Comparison of ENCODE assay signal across 8 cellular contexts in genomic region chr6:37258405-37258704, GRCh38. TPM values are rescaled to one million over a fixed set of nuclear protein-coding genes. Genes with fewer than 3 reads are reported as not detected.
A peak's percentile ranks its signal among the peaks of the same experiment; 100 is the strongest.
DNase-seq lines count a peak whose midpoint lies in the region; ATAC-seq, FAIRE-seq and TF ChIP-seq lines count a peak whose summit lies in the region.

No MANE protein-coding gene starts in this region.

- H3K4me1 ChIP-seq in CD8-positive, alpha-beta T cell (ENCODE audit: insufficient read depth, low read length): peaks cover 24% of the 10 kb centered on the region
- peaks cover 27% of the 10 kb centered on the region for H3K4me1 ChIP-seq in OCI-LY7 (ENCODE audit: insufficient read depth, low read length, poor library complexity, severe bottlenecking)
- H3K4me1 ChIP-seq in endodermal cell (ENCODE audit: control insufficient read depth, insufficient read depth, low read length): no peaks in the 10 kb centered on the region
- peaks cover 14% of the 10 kb centered on the region for H3K4me1 ChIP-seq in neuron (ENCODE audit: insufficient read depth, low read length)

- peaks cover 6% of the 10 kb centered on the region for H3K36me3 Mint-ChIP-seq in CD8-positive, alpha-beta T cell
- no peaks in the 10 kb centered on the region for H3K36me3 Mint-ChIP-seq in endodermal cell (ENCODE audit: low read depth)

- no TSS peak for BruUV-seq in OCI-LY7 (replicated peaks; lab: Mats Ljungman, UMichigan)

- H3K4me3 ChIP-seq in CD8-positive, alpha-beta T cell (ENCODE audit: low read depth, low read length): peak overlapping the region; percentile 93
- H3K4me3 ChIP-seq in OCI-LY7 (ENCODE audit: low read depth, low read length, poor library complexity, severe bottlenecking): peak overlapping the region; percentile 97
- H3K4me3 ChIP-seq in endodermal cell (ENCODE audit: low read length): peak overlapping the region; percentile 91
- H3K4me3 ChIP-seq in neuron (ENCODE audit: low read length): peak overlapping the region; percentile 77

- no peaks in the 10 kb centered on the region for H3K27me3 ChIP-seq in CD8-positive, alpha-beta T cell (ENCODE audit: insufficient read depth, low read length)
- H3K27me3 ChIP-seq in endodermal cell (ENCODE audit: control insufficient read depth, insufficient read depth, low read length, poor library complexity, severe bottlenecking) (no peaks in the 10 kb centered on the region), neuron (ENCODE audit: insufficient read depth, low read length) (no peaks in the 10 kb centered on the region)

- H3K27ac Mint-ChIP-seq in CD8-positive, alpha-beta T cell: peak overlapping the region; percentile 76
- H3K27ac Mint-ChIP-seq in endodermal cell: peak overlapping the region; percentile 97

- CTCF ChIA-PET in CD8-positive, alpha-beta T cell (lab: Charles Lee): interaction anchor here (0.6 to 2.6 kb wide), 3 partner anchors 46 to 931 kb away, joined by 3 to 6 read pairs (median 4); no protein-coding TSS in a partner anchor
- CTCF ChIA-PET in OCI-LY7 (lab: Charles Lee; ENCODE audit: unreplicated experiment): interaction anchor here (0.6 kb wide), 1 partner anchor 240 kb away, joined by 3 read pairs; no protein-coding TSS in a partner anchor

- H3K36me3 ChIP-seq in CD8-positive, alpha-beta T cell (ENCODE audit: insufficient read depth, low read length): no peaks in the 10 kb centered on the region
- H3K36me3 ChIP-seq in OCI-LY7 (ENCODE audit: insufficient read depth, low read length) (no peaks in the 10 kb centered on the region), endodermal cell (ENCODE audit: control insufficient read depth, insufficient read depth, low read length) (no peaks in the 10 kb centered on the region), neuron (ENCODE audit: insufficient read depth, low read length) (no peaks in the 10 kb centered on the region)

- FAIRE-seq in frontal cortex (lab: Jason Lieb, UNC): no peak

- POLR2A ChIA-PET in CD8-positive, alpha-beta T cell (lab: Charles Lee): interaction anchor here (0.6 kb wide), 1 partner anchor 150 kb away, joined by 6 read pairs; no protein-coding TSS in a partner anchor
- POLR2A ChIA-PET in OCI-LY7 (lab: Charles Lee): interaction anchor here (0.6 to 1.2 kb wide), 3 partner anchors 35 to 675 kb away, joined by 3 read pairs; partner anchors contain the start of gene MTCH1

- WGBS in endodermal cell (ENCODE audit: insufficient coverage in 1 of 2, insufficient read length in 1 of 2), 2 experiments: 1 to 8% methylated on average over 2 to 7 of the region's 7 CpGs

- no peaks in the 10 kb centered on the region for H3K9me3 ChIP-seq in CD8-positive, alpha-beta T cell (ENCODE audit: low read length)
- H3K9me3 ChIP-seq in OCI-LY7 (ENCODE audit: low read length) (no peaks in the 10 kb centered on the region), endodermal cell (ENCODE audit: control insufficient read depth, low read length) (no peaks in the 10 kb centered on the region), neuron (ENCODE audit: low read length) (no peaks in the 10 kb centered on the region)

- peak overlapping the region; percentile 87 for H3K9ac ChIP-seq in endodermal cell (ENCODE audit: extremely low read depth, low read length, poor library complexity, severe bottlenecking)

- H3K9me3 Mint-ChIP-seq in CD8-positive, alpha-beta T cell: no peaks in the 10 kb centered on the region
- H3K9me3 Mint-ChIP-seq in endodermal cell: no peaks in the 10 kb centered on the region

- peaks cover 23% of the 10 kb centered on the region; the same call in 1 of the 2 replicates for H3K79me2 ChIP-seq in OCI-LY7 (ENCODE audit: insufficient read depth, low read depth, low read length)

- peak overlapping the region; percentile 92 for H3K4me3 Mint-ChIP-seq in CD8-positive, alpha-beta T cell
- H3K4me3 Mint-ChIP-seq in endodermal cell: peak overlapping the region; percentile 97

- peak overlapping the region; percentile 81 for H3K4me2 ChIP-seq in OCI-LY7 (ENCODE audit: low read length)

- intact Hi-C loops in CD8-positive, alpha-beta T cell (cut with DNase I, micrococcal nuclease): loop anchor here (5.0 to 10.0 kb wide), 4 partner anchors 174 to 2004 kb away; partner anchors contain the start of genes CMTR1 (in 1 of the 2) and ZNF76 (in 1 of the 2)
- intact Hi-C loops in OCI-LY7 (cut with micrococcal nuclease; ENCODE audit: unreplicated experiment): no loop called here

- peaks cover 46% of the 10 kb centered on the region for H3K4me1 Mint-ChIP-seq in CD8-positive, alpha-beta T cell (ENCODE audit: low read depth)
- peaks cover 30% of the 10 kb centered on the region for H3K4me1 Mint-ChIP-seq in endodermal cell

- H2AFZ ChIP-seq in OCI-LY7 (ENCODE audit: low read length): peak overlapping the region; percentile 94; the same call in 1 of the 2 replicates
- H2AFZ ChIP-seq in neuron (ENCODE audit: low read depth, low read length): peak overlapping the region; percentile 59

- no peaks in the 10 kb centered on the region for H3K9me2 ChIP-seq in OCI-LY7 (ENCODE audit: insufficient read depth, low read length)

- no peak for TF ChIP-seq CTCF in CD8-positive, alpha-beta T cell (IDR thresholded peaks at IDR 0.05)
- TF ChIP-seq CTCF in OCI-LY7 (conservative IDR thresholded peaks at IDR 0.05; ENCODE audit: low read length): no peak
- no peak for TF ChIP-seq CTCF in endodermal cell (conservative IDR thresholded peaks at IDR 0.05)

- no peak for ATAC-seq in CD8-positive, alpha-beta T cell
- ATAC-seq in GM19467 (IDR thresholded peaks at IDR 0.05; ENCODE audit: unreplicated experiment): no peak

- peaks cover 5% of the 10 kb centered on the region; the same call in 1 of the 2 replicates for H4K20me1 ChIP-seq in OCI-LY7 (ENCODE audit: insufficient read depth, low read length)

- H3K27ac ChIP-seq in CD8-positive, alpha-beta T cell (ENCODE audit: low read depth, low read length): peak overlapping the region; percentile 74
- no peak overlapping the region for H3K27ac ChIP-seq in OCI-LY7 (ENCODE audit: low read depth, low read length, poor library complexity, severe bottlenecking)
- no peak overlapping the region for H3K27ac ChIP-seq in endodermal cell (ENCODE audit: low read depth, low read length)

- no peak for DNase-seq in CD8-positive, alpha-beta T cell
- DNase-seq in OCI-LY7 (ENCODE audit: low spot score): no peak
- DNase-seq in endodermal cell: no peak
- DNase-seq in middle frontal gyrus (ENCODE audit: extremely low spot score, low spot score): no peak
- DNase-seq in frontal cortex (ENCODE audit: low spot score in 2 of 2): no peak
- DNase-seq in activated CD8-positive, alpha-beta memory T cell treated with anti-CD3 and anti-CD28 coated beads, Interleukin-2, amount 50 U/mL, for 4 hours: no peak

- no peaks in the 10 kb centered on the region for H3K27me3 Mint-ChIP-seq in CD8-positive, alpha-beta T cell (ENCODE audit: low read depth)
- peaks cover 14% of the 10 kb centered on the region for H3K27me3 Mint-ChIP-seq in endodermal cell (ENCODE audit: insufficient read depth)

RNA-seq across cellular contexts. Expression of gene TMEM217, which starts 0.4 kb away (rescaled TPM):
- total RNA-seq in CD8-positive, alpha-beta T cell: 1 to 10 TPM in 1 of 2 experiments, under 1 TPM in 1; 0.27 to 1.2 TPM
- total RNA-seq in OCI-LY7 (2014; rRNA removed; shearing (Covaris generic)): not detected in 2 replicates
- 0.34 TPM in 1 of 2 replicates, not detected in the other for total RNA-seq in OCI-LY7 (2022)
- 1 to 10 TPM in 1 of 2 donors, under 1 TPM in 1; 0.95 to 1.6 TPM for total RNA-seq in endodermal cell
- polyA plus RNA-seq in endodermal cell (2013, experiment 1 of 2): 0.43 TPM
- 0.41 TPM for polyA plus RNA-seq in endodermal cell (2013, experiment 2 of 2)
- total RNA-seq in frontal cortex: 1.2 TPM

RNA-seq across cellular contexts. Expression of gene TBC1D22B, which starts 0.8 kb away (rescaled TPM):
- total RNA-seq in CD8-positive, alpha-beta T cell: 1 to 10 TPM; 6.7 to 6.8 TPM
- total RNA-seq in OCI-LY7 (2014; rRNA removed; shearing (Covaris generic)): 8.0 and 8.7 TPM in 2 replicates
- total RNA-seq in OCI-LY7 (2022) (12.3 and 13.4 TPM in 2 replicates), endodermal cell (10 to 100 TPM; 13.8 to 20.1 TPM), frontal cortex (8.2 TPM)
- polyA plus RNA-seq in endodermal cell (2013, experiment 1 of 2): 13.9 TPM
- polyA plus RNA-seq in endodermal cell (2013, experiment 2 of 2): 13.1 TPM
